In the genomic region with DNA sequence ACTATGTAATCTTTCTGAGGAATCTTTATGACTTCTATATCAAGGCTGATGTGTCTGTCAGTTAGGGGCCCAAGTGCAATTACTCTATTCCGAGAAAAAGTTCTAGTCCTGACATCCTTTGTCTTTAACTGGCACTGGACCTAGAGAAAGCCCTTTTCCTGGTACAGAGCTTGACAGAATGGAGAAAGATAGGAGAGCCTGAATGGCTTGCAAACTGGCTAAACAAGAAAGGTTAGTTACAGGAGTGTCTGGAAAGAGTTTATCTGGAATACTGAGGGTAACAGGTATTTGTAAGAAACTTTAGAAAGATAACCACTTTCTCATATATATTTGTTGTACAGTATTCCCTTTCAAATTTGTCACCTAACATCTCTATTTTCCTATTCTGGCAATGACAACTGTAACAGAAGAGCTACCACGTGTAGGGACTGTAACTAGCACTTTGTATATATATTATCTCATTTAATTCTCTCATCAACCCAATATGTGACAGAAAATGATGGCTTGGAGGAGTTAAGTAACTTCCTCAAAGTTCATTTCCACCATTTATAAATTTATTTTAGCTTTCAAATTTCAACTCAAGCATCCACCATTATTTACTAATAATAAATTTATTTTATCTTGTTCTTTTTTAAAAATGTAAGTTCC, we compare ENCODE assay signal across 28 cellular contexts.
"Had no signal": no experiment of that assay in that cellular context is flagged by ENCODE, and none has a peak within 500 bp of the region (broad histone marks: within the 10 kb centered on the region; RNA-seq: fewer than 3 reads in every experiment).

No MANE protein-coding gene starts in this region.

- H3K9me3 ChIP-seq: colonic mucosa, gastrocnemius medialis, ovary, right atrium auricular region, suprapubic skin, tibial artery, uterus had no signal

- DNase-seq: activated B cell treated with CpG ODN at 0.5 μM for 24 hours; activated CD4-positive, alpha-beta T cell treated with anti-CD3 and anti-CD28 coated beads, Interleukin-2, amount 50 U/mL, for 1 hour; activated CD8-positive, alpha-beta T cell treated with anti-CD3 and anti-CD28 coated beads for 36 hours; activated naive CD4-positive, alpha-beta T cell; activated T-cell treated with anti-CD3 and anti-CD28 coated beads, Interleukin-2, amount 50 U/mL, for 4 hours; anterior cingulate cortex; cerebellar nuclear complex; colonic mucosa; effector CD8-positive, alpha-beta T cell; erythroblast; gastrocnemius medialis; glutamatergic neuron; islet precursor cell; left cardiac atrium; midbrain; naive thymus-derived CD4-positive, alpha-beta T cell; ovary; stimulated activated CD4-positive, alpha-beta T cell treated with anti-CD3 and anti-CD28 coated beads, Interleukin-15, amount 100 ng/mL, for 24 hours; stimulated activated CD4-positive, alpha-beta T cell treated with anti-CD3 and anti-CD28 coated beads, Interleukin-2, amount 100 ng/mL, for 24 hours; stimulated activated naive B cell treated with anti-CD40 and anti-IgM and Interleukin-4, amounts not matched to agents 10 μg/mL and 1 μg/mL and 100 μg/mL, for 72 hours; T-helper 17 cell; T1000; tibial artery; uterus had no signal

- H3K36me3 ChIP-seq: colonic mucosa, ovary, right atrium auricular region, uterus had no signal

- H3K9me3 Mint-ChIP-seq: activated B cell treated with CpG ODN at 0.5 μM for 24 hours; activated CD8-positive, alpha-beta T cell treated with anti-CD3 and anti-CD28 coated beads for 36 hours; activated naive CD4-positive, alpha-beta T cell treated with anti-CD3 and anti-CD28 coated beads, Interleukin-2, amount 50 U/mL, for 72 hours; activated T-cell treated with anti-CD3 and anti-CD28 coated beads, Interleukin-2, amount 50 U/mL, for 4 hours; naive thymus-derived CD4-positive, alpha-beta T cell; stimulated activated naive B cell treated with anti-CD40 and anti-IgM and Interleukin-4, amounts not matched to agents 10 μg/mL and 1 μg/mL and 100 μg/mL, for 72 hours had no signal

- H3K4me3 Mint-ChIP-seq: activated B cell treated with CpG ODN at 0.5 μM for 24 hours; activated CD8-positive, alpha-beta T cell treated with anti-CD3 and anti-CD28 coated beads for 36 hours; activated T-cell treated with anti-CD3 and anti-CD28 coated beads, Interleukin-2, amount 50 U/mL, for 4 hours; naive thymus-derived CD4-positive, alpha-beta T cell; stimulated activated naive B cell treated with anti-CD40 and anti-IgM and Interleukin-4, amounts not matched to agents 10 μg/mL and 1 μg/mL and 100 μg/mL, for 72 hours; T-helper 17 cell had no signal

- H3K4me1 Mint-ChIP-seq: activated B cell treated with CpG ODN at 0.5 μM for 24 hours had no signal

- H3K27me3 ChIP-seq: colonic mucosa, gastrocnemius medialis, hepatocyte, ovary, right atrium auricular region, suprapubic skin, tibial artery, uterus had no signal

- H2AFZ ChIP-seq: hepatocyte had no signal

- H3K4me1 ChIP-seq: colonic mucosa, gastrocnemius medialis, right atrium auricular region had no signal

- H3K27me3 Mint-ChIP-seq: activated B cell treated with CpG ODN at 0.5 μM for 24 hours; activated CD8-positive, alpha-beta T cell treated with anti-CD3 and anti-CD28 coated beads for 36 hours; naive thymus-derived CD4-positive, alpha-beta T cell; stimulated activated naive B cell treated with anti-CD40 and anti-IgM and Interleukin-4, amounts not matched to agents 10 μg/mL and 1 μg/mL and 100 μg/mL, for 72 hours; T-helper 17 cell had no signal

- H3K79me2 ChIP-seq: hepatocyte had no signal

- H3K27ac Mint-ChIP-seq: activated B cell treated with CpG ODN at 0.5 μM for 24 hours; activated CD8-positive, alpha-beta T cell treated with anti-CD3 and anti-CD28 coated beads for 36 hours; naive thymus-derived CD4-positive, alpha-beta T cell; stimulated activated naive B cell treated with anti-CD40 and anti-IgM and Interleukin-4, amounts not matched to agents 10 μg/mL and 1 μg/mL and 100 μg/mL, for 72 hours; T-helper 17 cell had no signal

- H3K27ac ChIP-seq: colonic mucosa, gastrocnemius medialis, hepatocyte, ovary, right atrium auricular region, suprapubic skin, tibial artery, uterus had no signal

- H3K4me2 ChIP-seq: hepatocyte had no signal

- ATAC-seq: activated CD8-positive, alpha-beta T cell treated with anti-CD3 and anti-CD28 coated beads for 36 hours; activated naive CD4-positive, alpha-beta T cell treated with anti-CD3 and anti-CD28 coated beads, Interleukin-2, amount 50 U/mL, for 72 hours; activated T-cell treated with anti-CD3 and anti-CD28 coated beads, Interleukin-2, amount 50 U/mL, for 4 hours; gastrocnemius medialis; left cardiac atrium; naive thymus-derived CD4-positive, alpha-beta T cell; stimulated activated naive B cell treated with anti-CD40 and anti-IgM and Interleukin-4, amounts not matched to agents 10 μg/mL and 1 μg/mL and 100 μg/mL, for 72 hours; T-helper 17 cell had no signal

- H3K4me3 ChIP-seq: colonic mucosa, gastrocnemius medialis, hepatocyte, ovary, right atrium auricular region, suprapubic skin, tibial artery, uterus had no signal
